ENCODE assay signal across 16 cellular contexts in genomic region chr10:69647819-69648218, GRCh38. TPM values are rescaled to one million over a fixed set of nuclear protein-coding genes. Genes with fewer than 3 reads are reported as not detected.
"Had no signal": no experiment of that assay in that cellular context is flagged by ENCODE, and none has a peak within 500 bp of the region (broad histone marks: within the 10 kb centered on the region; RNA-seq: fewer than 3 reads in every experiment).

No MANE protein-coding gene starts in this region.

- ATAC-seq: activated naive CD4-positive, alpha-beta T cell treated with anti-CD3 and anti-CD28 coated beads, Interleukin-2, amount 50 U/mL, for 72 hours; activated T-cell treated with anti-CD3 and anti-CD28 coated beads, Interleukin-2, amount 50 U/mL, for 72 hours; gastrocnemius medialis; left colon; psoas muscle; stimulated activated effector memory CD8-positive, alpha-beta T cell treated with anti-CD3 and anti-CD28 coated beads, Interleukin-12 subunit alpha, Interleukin-12 subunit beta, amount 100 ng/mL, for 72 hours; stimulated activated naive CD8-positive, alpha-beta T cell treated with anti-CD3 and anti-CD28 coated beads, Interleukin-15, amount 100 ng/mL, for 72 hours had no signal

- DNase-seq: activated CD4-positive, alpha-beta memory T cell treated with anti-CD3 and anti-CD28 coated beads for 36 hours; activated CD4-positive, alpha-beta T cell treated with anti-CD3 and anti-CD28 coated beads for 48 hours; activated gamma-delta T cell; activated T-cell treated with anti-CD3 and anti-CD28 coated beads, Interleukin-2, amount 50 U/mL, for 72 hours; esophagus squamous epithelium; gastrocnemius medialis; ovary; stimulated activated CD4-positive, alpha-beta T cell treated with anti-CD3 and anti-CD28 coated beads, Interleukin-12 subunit alpha, Interleukin-12 subunit beta, amount 100 ng/mL, for 4 hours; stimulated activated naive CD8-positive, alpha-beta T cell treated with anti-CD3 and anti-CD28 coated beads, Interleukin-15, amount 100 ng/mL, for 72 hours had no signal

- H3K36me3 Mint-ChIP-seq: activated CD4-positive, alpha-beta memory T cell treated with anti-CD3 and anti-CD28 coated beads for 36 hours; activated naive CD4-positive, alpha-beta T cell treated with anti-CD3 and anti-CD28 coated beads, Interleukin-2, amount 50 U/mL, for 72 hours; memory B cell; stimulated activated effector memory CD8-positive, alpha-beta T cell treated with anti-CD3 and anti-CD28 coated beads, Interleukin-12 subunit alpha, Interleukin-12 subunit beta, amount 100 ng/mL, for 72 hours had no signal

- H3K4me3 Mint-ChIP-seq: activated CD4-positive, alpha-beta memory T cell treated with anti-CD3 and anti-CD28 coated beads for 36 hours; activated T-cell treated with anti-CD3 and anti-CD28 coated beads, Interleukin-2, amount 50 U/mL, for 72 hours; memory B cell; stimulated activated effector memory CD8-positive, alpha-beta T cell treated with anti-CD3 and anti-CD28 coated beads, Interleukin-12 subunit alpha, Interleukin-12 subunit beta, amount 100 ng/mL, for 72 hours; stimulated activated naive CD8-positive, alpha-beta T cell treated with anti-CD3 and anti-CD28 coated beads, Interleukin-15, amount 100 ng/mL, for 72 hours had no signal

- H3K27ac Mint-ChIP-seq: activated CD4-positive, alpha-beta memory T cell treated with anti-CD3 and anti-CD28 coated beads for 36 hours; activated T-cell treated with anti-CD3 and anti-CD28 coated beads, Interleukin-2, amount 50 U/mL, for 72 hours; memory B cell; stimulated activated effector memory CD8-positive, alpha-beta T cell treated with anti-CD3 and anti-CD28 coated beads, Interleukin-12 subunit alpha, Interleukin-12 subunit beta, amount 100 ng/mL, for 72 hours; stimulated activated naive CD8-positive, alpha-beta T cell treated with anti-CD3 and anti-CD28 coated beads, Interleukin-15, amount 100 ng/mL, for 72 hours had no signal

- H3K9me3 Mint-ChIP-seq: activated CD4-positive, alpha-beta memory T cell treated with anti-CD3 and anti-CD28 coated beads for 36 hours; activated naive CD4-positive, alpha-beta T cell treated with anti-CD3 and anti-CD28 coated beads, Interleukin-2, amount 50 U/mL, for 72 hours; activated T-cell treated with anti-CD3 and anti-CD28 coated beads, Interleukin-2, amount 50 U/mL, for 72 hours; stimulated activated effector memory CD8-positive, alpha-beta T cell treated with anti-CD3 and anti-CD28 coated beads, Interleukin-12 subunit alpha, Interleukin-12 subunit beta, amount 100 ng/mL, for 72 hours; stimulated activated naive CD8-positive, alpha-beta T cell treated with anti-CD3 and anti-CD28 coated beads, Interleukin-15, amount 100 ng/mL, for 72 hours had no signal

- H3K27me3 Mint-ChIP-seq: activated CD4-positive, alpha-beta memory T cell treated with anti-CD3 and anti-CD28 coated beads for 36 hours; stimulated activated naive CD8-positive, alpha-beta T cell treated with anti-CD3 and anti-CD28 coated beads, Interleukin-15, amount 100 ng/mL, for 72 hours had no signal

- H3K4me1 Mint-ChIP-seq: memory B cell had no signal

RNA-seq across cellular contexts. Expression of gene FAM241B, which starts 17.8 kb away (rescaled TPM):
- total RNA-seq: mononuclear cell, myocyte had no signal
